1 cellular context compared by ENCODE assay signal in genomic region chr12:95439578-95440230, GRCh38.
TF ChIP-seq lines count a peak whose summit lies in the region.

No MANE protein-coding gene starts in this region.

TF ChIP-seq in GM12878, 131 proteins besides CTCF, POLR2A, EP300 and RAD21 (continued from another document):
- TF ChIP-seq ZBTB11 (CRISPR knock-in tag; IDR thresholded peaks at IDR 0.05) = no peak
- no peak for TF ChIP-seq NR2C1 (IDR thresholded peaks at IDR 0.05)
- TF ChIP-seq FOS (IDR thresholded peaks at IDR 0.05; ENCODE audit: borderline replicate concordance, extremely low read depth, insufficient read length) = no peak
- TF ChIP-seq BCL3 (IDR thresholded peaks at IDR 0.05; ENCODE audit: borderline replicate concordance, insufficient read depth, low read depth, low read length, poor library complexity, severe bottlenecking) = no peak
- TF ChIP-seq KAT2A (conservative IDR thresholded peaks at IDR 0.05; ENCODE audit: control insufficient read depth, low read depth, low read length) = no peak
- TF ChIP-seq ZNF24 (IDR thresholded peaks at IDR 0.05) = no peak
TF ChIP-seq in GM12878: peak in this region for 3.
